13 cellular contexts compared by ENCODE assay signal in the genomic region with DNA sequence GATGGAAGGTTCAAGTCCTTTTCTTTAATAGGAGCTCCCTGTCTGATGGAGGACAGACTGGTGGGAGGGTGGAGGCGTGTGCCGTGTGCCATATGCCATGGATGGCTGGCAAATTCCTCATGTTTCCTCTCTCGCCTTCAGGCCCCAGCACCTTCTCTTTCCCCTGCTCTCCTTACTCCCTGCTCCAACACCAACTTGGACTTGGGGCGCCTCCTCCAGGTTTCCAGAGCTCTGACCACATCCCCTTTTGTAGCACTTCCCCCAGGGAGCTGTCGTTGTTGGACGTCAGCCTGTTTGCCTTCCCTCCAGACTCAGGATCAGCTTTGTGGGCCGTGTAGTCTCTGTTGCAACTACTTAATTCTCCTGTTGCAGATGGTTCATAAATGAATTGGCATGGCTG. TPM values are rescaled to one million over a fixed set of nuclear protein-coding genes. Genes with fewer than 3 reads are reported as not detected.
DNase-seq lines count a peak whose midpoint lies in the region; ATAC-seq and TF ChIP-seq lines count a peak whose summit lies in the region.
"Had no signal": no experiment of that assay in that cellular context is flagged by ENCODE, and none has a peak within 500 bp of the region (broad histone marks: within the 10 kb centered on the region; RNA-seq: fewer than 3 reads in every experiment).

No MANE protein-coding gene starts in this region.

- peaks cover 0 to 3% of the 10 kb centered on the region in 2 donors for H3K27me3 Mint-ChIP-seq in stimulated activated naive B cell treated with anti-CD40 and anti-IgM and Interleukin-4, amounts not matched to agents 10 μg/mL and 1 μg/mL and 100 μg/mL, for 72 hours
- peaks cover 0 to 2% (median 0%) of the 10 kb centered on the region in 3 donors for H3K27me3 Mint-ChIP-seq in CD14-positive monocyte (ENCODE audit: low read depth in 3 of 3)

- peaks cover 2% of the 10 kb centered on the region for H3K9me3 ChIP-seq in right cardiac atrium (ENCODE audit: control insufficient read depth, low read length)

- H3K4me1 ChIP-seq in right cardiac atrium (ENCODE audit: control insufficient read depth, insufficient read depth, low read length): no peaks in the 10 kb centered on the region

- no peak for ATAC-seq in stimulated activated naive B cell treated with anti-CD40 and anti-IgM and Interleukin-4, amounts not matched to agents 10 μg/mL and 1 μg/mL and 100 μg/mL, for 72 hours (replicated peaks)
- ATAC-seq in GM19035 (IDR thresholded peaks at IDR 0.05; ENCODE audit: unreplicated experiment) (no peak), GM19328 (IDR thresholded peaks at IDR 0.05; ENCODE audit: unreplicated experiment) (no peak), right cardiac atrium (no peak)
- ATAC-seq: natural killer cell had no signal

- H3K36me3 Mint-ChIP-seq in stimulated activated naive B cell treated with anti-CD40 and anti-IgM and Interleukin-4, amounts not matched to agents 10 μg/mL and 1 μg/mL and 100 μg/mL, for 72 hours: no peaks in the 10 kb centered on the region
- H3K36me3 Mint-ChIP-seq in CD14-positive monocyte: no peaks in the 10 kb centered on the region
- H3K36me3 Mint-ChIP-seq: natural killer cell had no signal

- WGBS in right cardiac atrium: 50% methylated on average over 7 of the region's 7 CpGs

- in situ Hi-C loops in KBM-7 (cut with MboI; ENCODE audit: low pct_unique_long_range_greater_than_20kb, low sequenced_read_pairs): no loop called here

- peak; percentile 80 for DNase-seq in KBM-7
- DNase-seq in RPMI7951 (ENCODE audit: low read depth): peak; percentile 60
- DNase-seq in epithelial cell of esophagus (ENCODE audit: low read depth): peak; percentile 23
- no peak for DNase-seq in stimulated activated naive B cell treated with anti-CD40 and anti-IgM and Interleukin-4, amounts not matched to agents 10 μg/mL and 1 μg/mL and 100 μg/mL, for 72 hours
- no peak for DNase-seq in right cardiac atrium
- DNase-seq in CD14-positive monocyte (ENCODE audit: low spot score): no peak
- DNase-seq: KG1, natural killer cell, NCI-H2107 had no signal

- TF ChIP-seq CTCF in epithelial cell of esophagus (IDR thresholded peaks at IDR 0.05; ENCODE audit: insufficient read depth, low read depth, low read length, missing control alignments): no peak
- TF ChIP-seq CTCF in CD14-positive monocyte (IDR thresholded peaks at IDR 0.05): no peak

- H3K9me3 Mint-ChIP-seq in stimulated activated naive B cell treated with anti-CD40 and anti-IgM and Interleukin-4, amounts not matched to agents 10 μg/mL and 1 μg/mL and 100 μg/mL, for 72 hours: peaks cover 5% of the 10 kb centered on the region in 2 donors
- H3K9me3 Mint-ChIP-seq in CD14-positive monocyte: peaks cover 5 to 10% (median 7%) of the 10 kb centered on the region in 7 donors
- H3K9me3 Mint-ChIP-seq: activated T-helper 2 cell treated with anti-CD3 and anti-CD28 coated beads, Interferon-gamma antibody, Interleukin-2, Interleukin-4, amounts not matched to agents 10 μg/mL and 5 μg/mL and 100 μg/mL, durations not matched to agents 14 hours and 24 hours and 36 hours; natural killer cell; T-helper 1 cell treated with Interleukin-12 subunit alpha and Interleukin-12 subunit beta and Interleukin-4 antibody, amounts not matched to agents 30 μg/mL and 1 μg/mL, for 36 hours had no signal

- H3K27ac ChIP-seq in right cardiac atrium (ENCODE audit: low read length): no peak overlapping the region

- H3K4me1 Mint-ChIP-seq in stimulated activated naive B cell treated with anti-CD40 and anti-IgM and Interleukin-4, amounts not matched to agents 10 μg/mL and 1 μg/mL and 100 μg/mL, for 72 hours: no peaks in the 10 kb centered on the region
- peaks cover 4% of the 10 kb centered on the region for H3K4me1 Mint-ChIP-seq in CD14-positive monocyte
- H3K4me1 Mint-ChIP-seq: natural killer cell had no signal

- H3K4me3 ChIP-seq in epithelial cell of esophagus (ENCODE audit: low read length) (no peak overlapping the region), right cardiac atrium (ENCODE audit: low read length) (no peak overlapping the region)

- peak overlapping the region; percentile 52 for H3K27ac Mint-ChIP-seq in stimulated activated naive B cell treated with anti-CD40 and anti-IgM and Interleukin-4, amounts not matched to agents 10 μg/mL and 1 μg/mL and 100 μg/mL, for 72 hours
- peak overlapping the region in 3 of 7 donors; percentile 23 to 88 (median 63) for H3K27ac Mint-ChIP-seq in CD14-positive monocyte
- H3K27ac Mint-ChIP-seq: activated T-helper 2 cell treated with anti-CD3 and anti-CD28 coated beads, Interferon-gamma antibody, Interleukin-2, Interleukin-4, amounts not matched to agents 10 μg/mL and 5 μg/mL and 100 μg/mL, durations not matched to agents 14 hours and 24 hours and 36 hours; T-helper 1 cell treated with Interleukin-12 subunit alpha and Interleukin-12 subunit beta and Interleukin-4 antibody, amounts not matched to agents 30 μg/mL and 1 μg/mL, for 36 hours had no signal

- H3K27me3 ChIP-seq in right cardiac atrium (ENCODE audit: control insufficient read depth, insufficient read depth): no peaks in the 10 kb centered on the region

- no peak overlapping the region for H3K4me3 Mint-ChIP-seq in stimulated activated naive B cell treated with anti-CD40 and anti-IgM and Interleukin-4, amounts not matched to agents 10 μg/mL and 1 μg/mL and 100 μg/mL, for 72 hours
- H3K4me3 Mint-ChIP-seq in CD14-positive monocyte: no peak overlapping the region
- H3K4me3 Mint-ChIP-seq: natural killer cell; T-helper 1 cell treated with Interleukin-12 subunit alpha and Interleukin-12 subunit beta and Interleukin-4 antibody, amounts not matched to agents 30 μg/mL and 1 μg/mL, for 36 hours had no signal

- intact Hi-C loops in right cardiac atrium (cut with DNase I): no loop called here
- intact Hi-C loops in CD14-positive monocyte (cut with micrococcal nuclease): no loop called here

RNA-seq across cellular contexts. Expression of a gene that starts 30.7 kb away (rescaled TPM):
- total RNA-seq in RPMI7951 (2014; rRNA removed; shearing (Covaris generic)): 1.6 and 2.2 TPM in 2 replicates
- total RNA-seq in right cardiac atrium: under 1 TPM; 0.44 to 0.59 (median 0.58) TPM
- polyA plus RNA-seq in right cardiac atrium: 0.84 TPM
- polyA plus RNA-seq in CD14-positive monocyte: not detected
- total RNA-seq: activated T-helper 2 cell treated with anti-CD3 and anti-CD28 coated beads, Interferon-gamma antibody, Interleukin-2, Interleukin-4, amounts not matched to agents 10 μg/mL and 5 μg/mL and 100 μg/mL, durations not matched to agents 14 hours and 24 hours and 36 hours; natural killer cell had no signal

RNA-seq across cellular contexts. Expression of a gene that starts 53.0 kb away (rescaled TPM):
- 19.8 and 23.0 TPM in 2 replicates for total RNA-seq in RPMI7951 (2014; rRNA removed; shearing (Covaris generic))
- 10 to 100 TPM; 32.1 to 36.5 (median 33.8) TPM for total RNA-seq in right cardiac atrium
- 28.7 TPM for polyA plus RNA-seq in right cardiac atrium
- 10 to 100 TPM; 12.2 to 13.3 TPM for polyA plus RNA-seq in CD14-positive monocyte

Comparison
In these comparisons a context has a peak if more than half of its experiments do, and no peak if none do; other contexts are left out.
1. DNase-seq: peak in KBM-7 (single experiment), RPMI7951 (single experiment) and epithelial cell of esophagus (single experiment); none in stimulated activated naive B cell treated with anti-CD40 and anti-IgM and Interleukin-4, amounts not matched to agents 10 μg/mL and 1 μg/mL and 100 μg/mL, for 72 hours (single experiment), right cardiac atrium (0 of 3) and CD14-positive monocyte (single experiment).